9 cellular contexts compared by ENCODE assay signal in the genomic region with DNA sequence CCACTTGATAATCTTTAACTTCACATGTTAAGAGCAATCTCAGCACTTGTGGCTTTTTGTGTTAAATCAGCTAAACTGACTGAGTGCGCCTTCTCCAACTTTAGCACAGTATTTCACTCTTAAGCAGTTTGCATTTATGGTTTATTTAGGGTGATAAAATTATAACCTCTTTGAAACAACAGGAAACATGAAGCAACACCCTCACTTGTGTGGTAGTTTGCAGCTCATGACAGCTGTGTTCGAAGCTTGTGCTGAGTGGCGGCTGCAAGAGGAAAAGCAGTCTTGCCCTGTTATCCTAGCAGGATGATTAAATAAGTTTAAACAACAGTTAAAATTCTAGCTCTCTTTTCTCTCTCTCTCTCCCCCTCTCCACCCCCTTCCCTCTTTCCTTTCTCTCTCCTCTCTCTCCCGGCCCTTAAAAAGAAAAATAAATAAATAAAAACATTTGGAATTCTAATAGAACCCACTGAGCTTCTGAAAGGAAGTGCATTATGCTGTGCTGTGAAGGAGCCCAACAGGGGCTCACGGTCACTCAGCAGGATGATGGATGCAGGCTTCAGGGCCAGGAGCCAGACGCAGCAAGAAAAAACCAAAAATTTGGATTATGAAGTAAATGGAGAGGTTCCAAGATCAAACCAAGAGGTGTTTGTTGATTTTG. TPM values are rescaled to one million over a fixed set of nuclear protein-coding genes. Genes with fewer than 3 reads are reported as not detected.
A peak's percentile ranks its signal among the peaks of the same experiment; 100 is the strongest.
DNase-seq lines count a peak whose midpoint lies in the region; ATAC-seq and TF ChIP-seq lines count a peak whose summit lies in the region.
"Had no signal": no experiment of that assay in that cellular context is flagged by ENCODE, and none has a peak within 500 bp of the region (broad histone marks: within the 10 kb centered on the region; RNA-seq: fewer than 3 reads in every experiment).

No MANE protein-coding gene starts in this region.

- H3K27me3 Mint-ChIP-seq in CD4-positive, alpha-beta memory T cell: no peaks in the 10 kb centered on the region

- H3K9me3 ChIP-seq in CD4-positive, alpha-beta memory T cell (ENCODE audit: control insufficient read depth in 1 of 2, low read length in 2 of 2): no peaks in the 10 kb centered on the region
- H3K9me3 ChIP-seq in MM.1S (replicated peaks; ENCODE audit: insufficient read depth, low read length) (no peaks in the 10 kb centered on the region), ascending aorta (no peaks in the 10 kb centered on the region), muscle layer of colon (ENCODE audit: low read length) (no peaks in the 10 kb centered on the region)

- peak overlapping the region; percentile 30 for H3K4me2 ChIP-seq in MM.1S (ENCODE audit: low read depth, low read length)

- peaks cover 89% of the 10 kb centered on the region for H3K4me1 ChIP-seq in CD4-positive, alpha-beta memory T cell (ENCODE audit: insufficient read depth, low read length)
- H3K4me1 ChIP-seq in MM.1S (ENCODE audit: low read length) (peaks cover 81% of the 10 kb centered on the region), ascending aorta (peaks cover 3 to 23% of the 10 kb centered on the region in 2 donors), muscle layer of colon (ENCODE audit: insufficient read depth, low read length) (peaks cover 39% of the 10 kb centered on the region)

- ATAC-seq in GM21526 (IDR thresholded peaks at IDR 0.05; ENCODE audit: low FRiP score, unreplicated experiment) (no peak), GM21390 (IDR thresholded peaks at IDR 0.05; ENCODE audit: unreplicated experiment) (no peak)

- peak overlapping the region; percentile 32; the same call in 1 of the 2 replicates for H3K9ac ChIP-seq in MM.1S (ENCODE audit: low read length)
- no peak overlapping the region for H3K9ac ChIP-seq in muscle layer of colon (ENCODE audit: low read length)

- intact Hi-C loops in CD4-positive, alpha-beta memory T cell (cut with micrococcal nuclease): loop anchor here (1.0 to 5.0 kb wide), 4 partner anchors 8 to 51 kb away; partner anchors contain the start of gene OGDH
- intact Hi-C loops in ascending aorta (cut with DNase I): no loop called here

- DNase-seq in CD4-positive, alpha-beta memory T cell: peak in 4 of 5 donors; percentile 72 to 82 (median 78)
- DNase-seq in MM.1S: peak; percentile 78
- no peak for DNase-seq in ascending aorta (ENCODE audit: low spot score in 2 of 2)
- DNase-seq in 8988T: no peak
- no peak for DNase-seq in NCI-H1930 (lab: John Stamatoyannopoulos, UW)
- DNase-seq: T1000 had no signal

- peak overlapping the region; percentile 97 to 100 (median 100) for H3K27ac Mint-ChIP-seq in CD4-positive, alpha-beta memory T cell

- peaks cover 14 to 20% of the 10 kb centered on the region in 2 donors for H3K36me3 Mint-ChIP-seq in CD4-positive, alpha-beta memory T cell

- no peaks in the 10 kb centered on the region for H3K9me2 ChIP-seq in MM.1S (replicated peaks; ENCODE audit: insufficient read depth, low read length)

- no peaks in the 10 kb centered on the region for H3K27me3 ChIP-seq in CD4-positive, alpha-beta memory T cell (ENCODE audit: insufficient read depth, low read length)
- H3K27me3 ChIP-seq in MM.1S (replicated peaks; ENCODE audit: insufficient read depth, low read length): no peaks in the 10 kb centered on the region
- no peaks in the 10 kb centered on the region for H3K27me3 ChIP-seq in ascending aorta
- H3K27me3 ChIP-seq in muscle layer of colon (ENCODE audit: control insufficient read depth in 1 of 2, insufficient read depth in 2 of 2, low read length in 2 of 2): no peaks in the 10 kb centered on the region

- peaks cover 52% of the 10 kb centered on the region for H3K79me2 ChIP-seq in MM.1S (ENCODE audit: low read length)

- H3K4me3 Mint-ChIP-seq in CD4-positive, alpha-beta memory T cell: peak overlapping the region; percentile 58 to 91 (median 78)

- peaks cover 2% of the 10 kb centered on the region for H3K36me3 ChIP-seq in CD4-positive, alpha-beta memory T cell (ENCODE audit: insufficient read depth, low read length)
- 0 out of 2 replicates have a peak, but pooled peaks cover 3% of the 10 kb centered on the region for H3K36me3 ChIP-seq in MM.1S (replicated peaks; ENCODE audit: insufficient read depth, low read length)
- peaks cover 8% of the 10 kb centered on the region in 2 donors for H3K36me3 ChIP-seq in ascending aorta
- H3K36me3 ChIP-seq in muscle layer of colon (ENCODE audit: insufficient read depth, low read length): peaks cover 9% of the 10 kb centered on the region

- H4K20me1 ChIP-seq in MM.1S (ENCODE audit: insufficient read depth, low read length): no peaks in the 10 kb centered on the region

- H3K9me3 Mint-ChIP-seq in CD4-positive, alpha-beta memory T cell: peaks cover 0 to 2% (median 0%) of the 10 kb centered on the region in 8 donors

- POLR2A ChIA-PET in CD4-positive, alpha-beta memory T cell (lab: Charles Lee; ENCODE audit: partially characterized antibody): interaction anchor here (0.5 to 29.4 kb wide), 24 partner anchors 8 to 500 kb away, joined by 3 to 1226 read pairs (median 4); partner anchors contain the start of genes CCM2, DDX56, H2AZ2 and OGDH

- H3K27ac ChIP-seq in CD4-positive, alpha-beta memory T cell (ENCODE audit: low read depth, low read length): peak overlapping the region; percentile 96
- peak overlapping the region; percentile 96 for H3K27ac ChIP-seq in MM.1S (ENCODE audit: low read length)
- peak overlapping the region; percentile 84 to 90 for H3K27ac ChIP-seq in ascending aorta
- H3K27ac ChIP-seq in muscle layer of colon (ENCODE audit: low read depth, low read length): peak overlapping the region; percentile 20

- TF ChIP-seq CTCF in MM.1S (IDR thresholded peaks at IDR 0.05; ENCODE audit: low read length) (no peak), ascending aorta (IDR thresholded peaks at IDR 0.05) (no peak)

- no peak overlapping the region for H2AFZ ChIP-seq in MM.1S (ENCODE audit: low read length)

- CTCF ChIA-PET in CD4-positive, alpha-beta memory T cell (lab: Charles Lee; ENCODE audit: partially characterized antibody): interaction anchor here (0.8 to 4.8 kb wide), 11 partner anchors 9 to 215 kb away, joined by 3 to 44 read pairs (median 4); partner anchors contain the start of gene OGDH

- H3F3A ChIP-seq in MM.1S (ENCODE audit: insufficient read depth, low read length): peaks cover 74% of the 10 kb centered on the region

- peaks cover 57 to 89% (median 73%) of the 10 kb centered on the region in 4 donors for H3K4me1 Mint-ChIP-seq in CD4-positive, alpha-beta memory T cell

- peak overlapping the region in 1 of 2 donors; percentile 35 for H3K4me3 ChIP-seq in CD4-positive, alpha-beta memory T cell (ENCODE audit: low read length in 2 of 2)
- H3K4me3 ChIP-seq in MM.1S (ENCODE audit: low read length) (no peak overlapping the region), ascending aorta (no peak overlapping the region), muscle layer of colon (ENCODE audit: low read depth in 1 of 2, low read length in 2 of 2) (no peak overlapping the region)

RNA-seq across cellular contexts. Expression of gene OGDH, which starts 25.2 kb away (rescaled TPM):
- 100 to 1,000 TPM; 116 to 126 TPM for total RNA-seq in CD4-positive, alpha-beta memory T cell
- 10 to 100 TPM; 42.2 to 61.6 TPM for polyA plus RNA-seq in CD4-positive, alpha-beta memory T cell
- 117 TPM for total RNA-seq in ascending aorta

RNA-seq across cellular contexts. Expression of gene TMED4, which starts 49.6 kb away (rescaled TPM):
- total RNA-seq in CD4-positive, alpha-beta memory T cell: 100 to 1,000 TPM; 108 to 110 TPM
- 10 to 100 TPM; 65.4 to 68.1 TPM for polyA plus RNA-seq in CD4-positive, alpha-beta memory T cell
- total RNA-seq in ascending aorta: 69.1 TPM

RNA-seq across cellular contexts. Expression of gene DDX56, which starts 57.9 kb away (rescaled TPM):
- total RNA-seq in CD4-positive, alpha-beta memory T cell: 100 to 1,000 TPM; 109 to 114 TPM
- 10 to 100 TPM; 48.9 to 50.5 TPM for polyA plus RNA-seq in CD4-positive, alpha-beta memory T cell
- 51.0 TPM for total RNA-seq in ascending aorta

Comparison
In these comparisons a context has a peak if more than half of its experiments do, and no peak if none do; other contexts are left out.
1. DNase-seq: peak in CD4-positive, alpha-beta memory T cell (4 of 5) and MM.1S (single experiment); none in ascending aorta (0 of 2), 8988T (single experiment) and NCI-H1930 (0 of 2).
2. H3K27ac ChIP-seq: peak in every context shown above with its lines; median percentile 96 in CD4-positive, alpha-beta memory T cell; 96 in MM.1S; 87 in ascending aorta; 20 in muscle layer of colon.